In the genomic region with DNA sequence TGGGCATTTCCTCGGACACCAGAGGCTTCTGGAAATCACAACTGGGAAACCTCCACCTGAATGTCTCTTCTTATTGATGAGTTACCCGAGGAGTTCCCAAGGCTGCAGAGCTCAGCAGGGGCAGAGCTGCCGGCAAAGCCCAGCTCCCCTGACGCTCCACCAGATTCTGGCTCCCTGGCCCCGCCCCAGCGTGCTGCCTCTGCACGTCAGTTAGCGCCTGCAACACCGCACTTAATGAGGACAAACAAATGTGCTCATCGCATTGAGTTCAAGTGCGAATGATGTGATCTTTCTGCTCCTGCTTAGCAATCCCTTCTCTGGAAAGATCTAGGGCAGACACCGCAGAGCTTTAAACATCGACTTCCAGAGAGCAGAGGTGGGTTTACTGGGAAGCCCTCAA, we compare ENCODE assay signal across 9 cellular contexts. TPM values are rescaled to one million over a fixed set of nuclear protein-coding genes. Genes with fewer than 3 reads are reported as not detected.
DNase-seq lines count a peak whose midpoint lies in the region; ATAC-seq, FAIRE-seq and TF ChIP-seq lines count a peak whose summit lies in the region.
"Had no signal": no experiment of that assay in that cellular context is flagged by ENCODE, and none has a peak within 500 bp of the region (broad histone marks: within the 10 kb centered on the region; RNA-seq: fewer than 3 reads in every experiment).

No MANE protein-coding gene starts in this region.

- no peaks in the 10 kb centered on the region for H3K4me1 ChIP-seq in pancreas
- peaks cover 27% of the 10 kb centered on the region for H3K4me1 ChIP-seq in SJCRH30

- 7 to 10% methylated on average over 13 of the region's 13 CpGs for WGBS in pancreas, 2 donors

- ATAC-seq in pancreas (peak; percentile 48 to 87 (median 79)), SK-N-SH treated with all-trans-retinoic acid at 6 μM for 48 hours (no peak)

- no peak for FAIRE-seq in pancreas (lab: Jason Lieb, UNC)

- H3K27me3 ChIP-seq in pancreas: peaks cover 0 to 6% (median 0%) of the 10 kb centered on the region in 4 donors
- no peaks in the 10 kb centered on the region for H3K27me3 ChIP-seq in SJCRH30

- H3K9me3 ChIP-seq in pancreas: no peaks in the 10 kb centered on the region
- H3K9me3 ChIP-seq in SJCRH30 (replicated peaks): no peaks in the 10 kb centered on the region

- DNase-seq in activated T-cell treated with anti-CD3 and anti-CD28 coated beads for 1 hour (ENCODE audit: low read depth): peak; percentile 8
- no peak for DNase-seq in activated T-cell treated with anti-CD3 and anti-CD28 coated beads for 4 hours
- DNase-seq in activated CD8-positive, alpha-beta memory T cell treated with anti-CD3 and anti-CD28 coated beads, Interleukin-2, amount 50 U/mL, for 4 hours: peak; percentile 24
- peak; percentile 92 for DNase-seq in fibroblast of villous mesenchyme (ENCODE audit: low read depth)
- DNase-seq in pancreas: peak in 5 of 6 donors; percentile 21 to 75 (median 31)
- DNase-seq in NK-92 treated with Interleukin-12 subunit alpha and Interleukin-12 subunit beta, amount 100 ng/mL, for 24 hours (lab: John Stamatoyannopoulos, UW): no peak
- DNase-seq in SJCRH30: no peak

- no peak overlapping the region for H3K27ac ChIP-seq in pancreas
- no peak overlapping the region for H3K27ac ChIP-seq in SJCRH30
- H3K27ac ChIP-seq: C4-2B had no signal

- H3K4me3 ChIP-seq in fibroblast of villous mesenchyme (ENCODE audit: low read depth, low read length) (peak overlapping the region; percentile 29), pancreas (peak overlapping the region in 1 of 4 donors; percentile 13), SJCRH30 (no peak overlapping the region)

- no peak for TF ChIP-seq CTCF in fibroblast of villous mesenchyme (IDR thresholded peaks at IDR 0.05; ENCODE audit: insufficient read depth, low read depth, low read length)
- no peak for TF ChIP-seq CTCF in pancreas (IDR thresholded peaks at IDR 0.05)

- intact Hi-C loops in pancreas (cut with DNase I): no loop called here

- H3K36me3 ChIP-seq in pancreas: no peaks in the 10 kb centered on the region
- no peaks in the 10 kb centered on the region for H3K36me3 ChIP-seq in SJCRH30

TF ChIP-seq in SK-N-SH treated with all-trans-retinoic acid at 6 μM for 48 hours, 23 proteins besides CTCF, POLR2A, EP300 and RAD21:
- TF ChIP-seq PATZ1 (CRISPR knock-in tag; IDR thresholded peaks at IDR 0.05; ENCODE audit: borderline replicate concordance): no peak
- TF ChIP-seq, protein P1, sequence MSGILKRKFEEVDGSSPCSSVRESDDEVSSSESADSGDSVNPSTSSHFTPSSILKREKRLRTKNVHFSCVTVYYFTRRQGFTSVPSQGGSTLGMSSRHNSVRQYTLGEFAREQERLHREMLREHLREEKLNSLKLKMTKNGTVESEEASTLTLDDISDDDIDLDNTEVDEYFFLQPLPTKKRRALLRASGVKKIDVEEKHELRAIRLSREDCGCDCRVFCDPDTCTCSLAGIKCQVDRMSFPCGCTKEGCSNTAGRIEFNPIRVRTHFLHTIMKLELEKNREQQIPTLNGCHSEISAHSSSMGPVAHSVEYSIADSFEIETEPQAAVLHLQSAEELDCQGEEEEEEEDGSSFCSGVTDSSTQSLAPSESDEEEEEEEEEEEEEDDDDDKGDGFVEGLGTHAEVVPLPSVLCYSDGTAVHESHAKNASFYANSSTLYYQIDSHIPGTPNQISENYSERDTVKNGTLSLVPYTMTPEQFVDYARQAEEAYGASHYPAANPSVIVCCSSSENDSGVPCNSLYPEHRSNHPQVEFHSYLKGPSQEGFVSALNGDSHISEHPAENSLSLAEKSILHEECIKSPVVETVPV (CRISPR knock-in tag; IDR thresholded peaks at IDR 0.05): no peak
- TF ChIP-seq ZFP30 (CRISPR knock-in tag; IDR thresholded peaks at IDR 0.05): no peak
- no peak for TF ChIP-seq BACH2 (CRISPR knock-in tag; IDR thresholded peaks at IDR 0.05; ENCODE audit: borderline replicate concordance)

RNA-seq across cellular contexts. Expression of gene FBXW7, which starts 55.5 kb away (rescaled TPM):
- total RNA-seq in fibroblast of villous mesenchyme: 48.3 and 79.5 TPM in 2 replicates
- 10 to 100 TPM; 11.8 to 30.1 (median 20.5) TPM for total RNA-seq in pancreas
- 10 to 100 TPM; 10.1 to 18.1 TPM for polyA plus RNA-seq in pancreas
- 26.5 and 35.0 TPM in 2 replicates for total RNA-seq in SJCRH30 (2014; rRNA removed; shearing (Covaris generic))

Comparison
In these comparisons a context has a peak if more than half of its experiments do, and no peak if none do; other contexts are left out.
1. DNase-seq: peak in activated T-cell treated with anti-CD3 and anti-CD28 coated beads for 1 hour (single experiment), activated CD8-positive, alpha-beta memory T cell treated with anti-CD3 and anti-CD28 coated beads, Interleukin-2, amount 50 U/mL, for 4 hours (single experiment), fibroblast of villous mesenchyme (single experiment) and pancreas (5 of 6); none in activated T-cell treated with anti-CD3 and anti-CD28 coated beads for 4 hours (single experiment), NK-92 treated with Interleukin-12 subunit alpha and Interleukin-12 subunit beta, amount 100 ng/mL, for 24 hours (single experiment) and SJCRH30 (0 of 2).